In the genomic region with DNA sequence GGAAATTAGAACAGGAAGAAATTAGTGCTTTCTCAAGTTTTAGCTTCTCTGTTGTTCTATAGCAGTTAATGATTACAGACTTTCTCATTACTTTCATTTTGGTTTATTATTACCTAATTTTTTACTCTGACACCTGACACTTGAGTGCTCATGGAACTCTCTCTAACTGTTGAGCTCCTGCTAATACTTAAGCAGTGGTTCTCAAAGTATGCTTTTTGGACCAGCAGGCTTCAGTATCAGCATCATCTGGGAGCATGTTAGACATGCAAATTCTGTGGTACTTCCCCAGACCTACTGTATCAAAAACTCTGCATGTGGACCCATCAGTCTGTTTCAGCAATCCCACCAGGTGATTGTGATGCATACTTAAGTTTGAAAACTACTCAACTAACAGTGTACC, we compare ENCODE assay signal across 14 cellular contexts.
DNase-seq lines count a peak whose midpoint lies in the region; ATAC-seq and TF ChIP-seq lines count a peak whose summit lies in the region.
"Had no signal": no experiment of that assay in that cellular context is flagged by ENCODE, and none has a peak within 500 bp of the region (broad histone marks: within the 10 kb centered on the region; RNA-seq: fewer than 3 reads in every experiment).

No MANE protein-coding gene starts in this region.

- no peaks in the 10 kb centered on the region for H3K27me3 Mint-ChIP-seq in activated CD8-positive, alpha-beta memory T cell treated with anti-CD3 and anti-CD28 coated beads, Interleukin-2, amount 10 ng/mL, durations not matched to agents 7 days and 5 days

- H4K8ac ChIP-seq in mesenchymal stem cell (ENCODE audit: low read length) = no peak overlapping the region

- no peak overlapping the region for H2BK12ac ChIP-seq in mesenchymal stem cell (ENCODE audit: low read length in 2 of 2)

- no peak overlapping the region for H3K14ac ChIP-seq in mesenchymal stem cell (ENCODE audit: low read length in 2 of 2)

- ATAC-seq in GM18517 (IDR thresholded peaks at IDR 0.05; ENCODE audit: unreplicated experiment) (peak; percentile 46), HG02588 (IDR thresholded peaks at IDR 0.05; ENCODE audit: unreplicated experiment) (peak; percentile 46), HG03571 (IDR thresholded peaks at IDR 0.05; ENCODE audit: unreplicated experiment) (peak; percentile 49), gastrocnemius medialis (no peak)
- ATAC-seq in activated CD8-positive, alpha-beta memory T cell treated with anti-CD3 and anti-CD28 coated beads, Interleukin-2, amount 10 ng/mL, durations not matched to agents 7 days and 5 days = no peak
- ATAC-seq: mucosa of descending colon had no signal

- H3K27ac Mint-ChIP-seq in activated CD8-positive, alpha-beta memory T cell treated with anti-CD3 and anti-CD28 coated beads, Interleukin-2, amount 10 ng/mL, durations not matched to agents 7 days and 5 days = no peak overlapping the region

- peaks cover 3% of the 10 kb centered on the region for H3K4me1 Mint-ChIP-seq in activated CD8-positive, alpha-beta memory T cell treated with anti-CD3 and anti-CD28 coated beads, Interleukin-2, amount 10 ng/mL, durations not matched to agents 7 days and 5 days

- H2BK120ac ChIP-seq in mesenchymal stem cell (ENCODE audit: low read depth, low read length) = no peak overlapping the region

- peak overlapping the region; percentile 91 for H3K27ac ChIP-seq in mesenchymal stem cell (ENCODE audit: low read length, poor library complexity, severe bottlenecking)
- H3K27ac ChIP-seq in sigmoid colon = no peak overlapping the region
- no peak overlapping the region for H3K27ac ChIP-seq in transverse colon
- H3K27ac ChIP-seq in gastrocnemius medialis = no peak overlapping the region
- H3K27ac ChIP-seq: Peyer's patch, tibial artery had no signal

- H3K23ac ChIP-seq in mesenchymal stem cell (ENCODE audit: low read length in 2 of 2) = no peak overlapping the region

- peaks cover 7% of the 10 kb centered on the region for H3K9me3 Mint-ChIP-seq in activated CD8-positive, alpha-beta memory T cell treated with anti-CD3 and anti-CD28 coated beads, Interleukin-2, amount 10 ng/mL, durations not matched to agents 7 days and 5 days (ENCODE audit: low read depth)

- H3K4me3 ChIP-seq in mesenchymal stem cell (ENCODE audit: insufficient read depth in 1 of 2, low read depth in 1 of 2, low read length in 2 of 2) = no peak overlapping the region
- H3K4me3 ChIP-seq in sigmoid colon = no peak overlapping the region
- H3K4me3 ChIP-seq in transverse colon = no peak overlapping the region
- H3K4me3 ChIP-seq in gastrocnemius medialis = no peak overlapping the region
- H3K4me3 ChIP-seq: mucosa of descending colon, Peyer's patch, tibial artery had no signal

- no peak overlapping the region for H3K18ac ChIP-seq in mesenchymal stem cell (ENCODE audit: low read depth in 1 of 2, low read length in 2 of 2)

- H3K79me1 ChIP-seq in mesenchymal stem cell (replicated peaks; ENCODE audit: low read length, poor library complexity, severe bottlenecking) = peaks cover 4% of the 10 kb centered on the region

- no peak overlapping the region for H2AFZ ChIP-seq in mesenchymal stem cell (ENCODE audit: low read depth, low read length)

- peak overlapping the region; percentile 90 for H2BK5ac ChIP-seq in mesenchymal stem cell (ENCODE audit: low read depth, low read length, poor library complexity, severe bottlenecking)

- in situ Hi-C loops in transverse colon (cut with MboI; ENCODE audit: low pct_ligation_motif_present in 1 of 4, low pct_unique_long_range_greater_than_20kb in 1 of 4, low sequenced_read_pairs in 3 of 4) (no loop called here), gastrocnemius medialis (cut with MboI; ENCODE audit: low sequenced_read_pairs in 4 of 4) (no loop called here)

- CTCF ChIA-PET in activated CD8-positive, alpha-beta memory T cell treated with anti-CD3 and anti-CD28 coated beads, Interleukin-2, amount 10 ng/mL, durations not matched to agents 7 days and 5 days (lab: Charles Lee) = no interaction called here

- DNase-seq in mesenchymal stem cell (no peak), sigmoid colon (no peak), transverse colon (no peak), gastrocnemius medialis (no peak)
- no peak for DNase-seq in activated CD8-positive, alpha-beta memory T cell treated with anti-CD3 and anti-CD28 coated beads, Interleukin-2, amount 10 ng/mL, durations not matched to agents 7 days and 5 days
- DNase-seq: activated naive CD4-positive, alpha-beta T cell; mucosa of descending colon; NCI-H1436; Peyer's patch; SW 1271; tibial artery had no signal

- intact Hi-C loops in sigmoid colon (cut with DNase I) = no loop called here
- intact Hi-C loops in transverse colon (cut with DNase I; ENCODE audit: low total_unique reads) = no loop called here
- intact Hi-C loops in gastrocnemius medialis (cut with DNase I; ENCODE audit: low total_unique reads) = no loop called here

- TF ChIP-seq EP300 in sigmoid colon (IDR thresholded peaks at IDR 0.05) (no peak), transverse colon (IDR thresholded peaks at IDR 0.05; ENCODE audit: low read depth) (no peak)

- TF ChIP-seq CTCF in sigmoid colon (IDR thresholded peaks at IDR 0.05) (no peak), transverse colon (IDR thresholded peaks at IDR 0.05) (no peak), gastrocnemius medialis (IDR thresholded peaks at IDR 0.05 in 4 of 5, conservative IDR thresholded peaks at IDR 0.05 in 1 of 5) (no peak)

- no peak overlapping the region for H3K4ac ChIP-seq in mesenchymal stem cell (ENCODE audit: low read depth in 1 of 2, low read length in 2 of 2)

- H3K27me3 ChIP-seq in mesenchymal stem cell (ENCODE audit: control insufficient read depth in 1 of 2, insufficient read depth in 1 of 2, low read length in 2 of 2) (no peaks in the 10 kb centered on the region), sigmoid colon (no peaks in the 10 kb centered on the region), transverse colon (no peaks in the 10 kb centered on the region), gastrocnemius medialis (no peaks in the 10 kb centered on the region)
- H3K27me3 ChIP-seq: Peyer's patch, tibial artery had no signal

- H3K9me3 ChIP-seq in mesenchymal stem cell (ENCODE audit: control insufficient read depth, low read length) = peaks cover 7% of the 10 kb centered on the region
- H3K9me3 ChIP-seq in sigmoid colon = no peaks in the 10 kb centered on the region
- H3K9me3 ChIP-seq in transverse colon = no peaks in the 10 kb centered on the region
- no peaks in the 10 kb centered on the region for H3K9me3 ChIP-seq in gastrocnemius medialis
- H3K9me3 ChIP-seq: mucosa of descending colon, Peyer's patch, tibial artery had no signal

- H3K4me1 ChIP-seq in mesenchymal stem cell (ENCODE audit: control insufficient read depth, insufficient read depth, low read depth, low read length) (no peaks in the 10 kb centered on the region), sigmoid colon (peaks cover 0 to 10% (median 0%) of the 10 kb centered on the region in 4 donors), transverse colon (peaks cover 0 to 4% (median 0%) of the 10 kb centered on the region in 4 donors), gastrocnemius medialis (peaks cover 0 to 7% of the 10 kb centered on the region in 2 donors)
- H3K4me1 ChIP-seq: Peyer's patch, tibial artery had no signal

- H3K36me3 ChIP-seq in mesenchymal stem cell (ENCODE audit: control insufficient read depth in 1 of 2, insufficient read depth in 2 of 2, low read depth in 1 of 2, low read length in 2 of 2) = no peaks in the 10 kb centered on the region
- no peaks in the 10 kb centered on the region for H3K36me3 ChIP-seq in sigmoid colon
- H3K36me3 ChIP-seq in transverse colon = no peaks in the 10 kb centered on the region
- H3K36me3 ChIP-seq in gastrocnemius medialis = no peaks in the 10 kb centered on the region
- H3K36me3 ChIP-seq: Peyer's patch had no signal

- peaks cover 8% of the 10 kb centered on the region for H3K36me3 Mint-ChIP-seq in activated CD8-positive, alpha-beta memory T cell treated with anti-CD3 and anti-CD28 coated beads, Interleukin-2, amount 10 ng/mL, durations not matched to agents 7 days and 5 days

- TF ChIP-seq POLR2A in sigmoid colon (IDR thresholded peaks at IDR 0.05) (no peak), transverse colon (IDR thresholded peaks at IDR 0.05) (no peak), gastrocnemius medialis (IDR thresholded peaks at IDR 0.05) (no peak)

- H3K4me3 Mint-ChIP-seq in activated CD8-positive, alpha-beta memory T cell treated with anti-CD3 and anti-CD28 coated beads, Interleukin-2, amount 10 ng/mL, durations not matched to agents 7 days and 5 days = no peak overlapping the region

- peak overlapping the region; percentile 12 for H3K4me2 ChIP-seq in mesenchymal stem cell (ENCODE audit: low read length, poor library complexity, severe bottlenecking)

- no peak overlapping the region for H4K91ac ChIP-seq in mesenchymal stem cell (ENCODE audit: low read length)

- no peak overlapping the region for H2BK15ac ChIP-seq in mesenchymal stem cell (ENCODE audit: low read depth, poor library complexity, severe bottlenecking)

- no peak overlapping the region for H2AK5ac ChIP-seq in mesenchymal stem cell (ENCODE audit: low read length, severe bottlenecking)

- no peak overlapping the region for H3K9ac ChIP-seq in mesenchymal stem cell (ENCODE audit: low read length)

Comparison
In these comparisons a context has a peak if more than half of its experiments do, and no peak if none do; other contexts are left out.
1. ATAC-seq: peak in GM18517 (single experiment), HG02588 (single experiment) and HG03571 (single experiment); none in gastrocnemius medialis (0 of 2) and activated CD8-positive, alpha-beta memory T cell treated with anti-CD3 and anti-CD28 coated beads, Interleukin-2, amount 10 ng/mL, durations not matched to agents 7 days and 5 days (single experiment).